Comparison of ENCODE assay signal across 1 cellular context in the genomic region with DNA sequence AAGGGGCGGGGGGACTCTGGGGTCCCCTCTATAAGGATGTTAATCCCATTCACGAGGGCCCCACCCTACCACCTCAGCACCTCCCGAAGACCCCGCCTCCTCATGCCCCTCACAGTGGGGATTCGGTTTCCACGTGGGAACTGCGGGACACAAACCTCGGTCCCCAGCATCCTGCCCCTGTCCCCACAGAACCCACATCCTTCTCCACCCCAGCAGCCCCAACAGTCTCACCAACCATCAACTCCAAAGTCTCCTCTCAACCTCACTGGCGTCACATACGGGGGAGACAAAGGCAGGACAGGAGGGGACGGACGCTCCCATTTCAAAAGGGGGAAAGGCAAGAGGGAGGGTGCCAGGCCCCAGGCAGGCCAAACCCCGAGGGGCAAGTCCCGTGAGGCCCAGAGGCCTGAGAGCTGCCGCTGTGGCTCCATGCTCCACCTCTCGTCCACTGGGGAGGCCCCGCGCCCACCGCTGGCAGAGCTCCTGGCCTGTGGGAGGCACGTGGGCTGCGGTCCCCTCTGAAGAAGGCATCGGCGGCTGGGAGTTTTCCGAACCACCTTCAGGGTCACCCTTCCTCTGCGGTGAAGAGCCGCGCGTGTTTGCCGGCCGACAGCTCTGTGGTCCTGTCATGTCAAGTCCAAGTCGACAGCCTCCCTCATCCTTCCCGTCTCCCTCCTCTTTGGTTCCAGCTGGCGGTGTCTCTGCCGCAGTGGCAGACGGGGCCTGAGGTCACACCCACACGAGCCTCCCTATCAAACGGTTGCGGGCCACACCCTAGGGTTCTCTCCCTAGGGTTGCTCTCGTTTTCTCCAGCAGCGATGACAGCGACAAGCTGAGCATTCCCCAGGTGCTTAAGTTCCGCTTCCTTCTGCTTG.
A peak's percentile ranks its signal among the peaks of the same experiment; 100 is the strongest.
TF ChIP-seq lines count a peak whose summit lies in the region.

No MANE protein-coding gene starts in this region.

TF ChIP-seq in K562, 482 proteins besides CTCF, POLR2A, EP300 and RAD21 (continued from another document and continues in another):
- TF ChIP-seq, protein P1, sequence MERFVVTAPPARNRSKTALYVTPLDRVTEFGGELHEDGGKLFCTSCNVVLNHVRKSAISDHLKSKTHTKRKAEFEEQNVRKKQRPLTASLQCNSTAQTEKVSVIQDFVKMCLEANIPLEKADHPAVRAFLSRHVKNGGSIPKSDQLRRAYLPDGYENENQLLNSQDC (CRISPR knock-in tag; IDR thresholded peaks at IDR 0.05) = no peak
- peak; percentile 42 for TF ChIP-seq CBFA2T2 (conservative IDR thresholded peaks at IDR 0.05)
- TF ChIP-seq CREM (IDR thresholded peaks at IDR 0.05; ENCODE audit: low read depth) = peak; percentile 72
- peak; percentile 72 for TF ChIP-seq KLF16 (IDR thresholded peaks at IDR 0.05)
- TF ChIP-seq, protein P2, sequence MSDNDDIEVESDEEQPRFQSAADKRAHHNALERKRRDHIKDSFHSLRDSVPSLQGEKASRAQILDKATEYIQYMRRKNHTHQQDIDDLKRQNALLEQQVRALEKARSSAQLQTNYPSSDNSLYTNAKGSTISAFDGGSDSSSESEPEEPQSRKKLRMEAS (CRISPR knock-in tag; IDR thresholded peaks at IDR 0.05) = peak; percentile 80
- TF ChIP-seq STAT5B (CRISPR knock-in tag; IDR thresholded peaks at IDR 0.05) = no peak
- TF ChIP-seq CBX1 (IDR thresholded peaks at IDR 0.05; ENCODE audit: low read depth) = no peak
- TF ChIP-seq, protein P3, sequence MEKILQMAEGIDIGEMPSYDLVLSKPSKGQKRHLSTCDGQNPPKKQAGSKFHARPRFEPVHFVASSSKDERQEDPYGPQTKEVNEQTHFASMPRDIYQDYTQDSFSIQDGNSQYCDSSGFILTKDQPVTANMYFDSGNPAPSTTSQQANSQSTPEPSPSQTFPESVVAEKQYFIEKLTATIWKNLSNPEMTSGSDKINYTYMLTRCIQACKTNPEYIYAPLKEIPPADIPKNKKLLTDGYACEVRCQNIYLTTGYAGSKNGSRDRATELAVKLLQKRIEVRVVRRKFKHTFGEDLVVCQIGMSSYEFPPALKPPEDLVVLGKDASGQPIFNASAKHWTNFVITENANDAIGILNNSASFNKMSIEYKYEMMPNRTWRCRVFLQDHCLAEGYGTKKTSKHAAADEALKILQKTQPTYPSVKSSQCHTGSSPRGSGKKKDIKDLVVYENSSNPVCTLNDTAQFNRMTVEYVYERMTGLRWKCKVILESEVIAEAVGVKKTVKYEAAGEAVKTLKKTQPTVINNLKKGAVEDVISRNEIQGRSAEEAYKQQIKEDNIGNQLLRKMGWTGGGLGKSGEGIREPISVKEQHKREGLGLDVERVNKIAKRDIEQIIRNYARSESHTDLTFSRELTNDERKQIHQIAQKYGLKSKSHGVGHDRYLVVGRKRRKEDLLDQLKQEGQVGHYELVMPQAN (IDR thresholded peaks at IDR 0.05; ENCODE audit: borderline replicate concordance) = peak; percentile 88
- no peak for TF ChIP-seq BMI1 (IDR thresholded peaks at IDR 0.05; ENCODE audit: low read length)
- no peak for TF ChIP-seq FOXJ3 (CRISPR knock-in tag; IDR thresholded peaks at IDR 0.05)
- TF ChIP-seq STAG1 (CRISPR knock-in tag; IDR thresholded peaks at IDR 0.05; ENCODE audit: borderline replicate concordance) = no peak
- TF ChIP-seq SMARCE1 (IDR thresholded peaks at IDR 0.05) = peak; percentile 15; the same call in 1 of the 2 replicates
- peak; percentile 43 for TF ChIP-seq TAF1 (IDR thresholded peaks at IDR 0.05; ENCODE audit: control insufficient read depth, extremely low read depth, insufficient read depth, low read length, severe bottlenecking)
- no peak for TF ChIP-seq RBM39 (optimal IDR thresholded peaks at IDR 0.05; ENCODE audit: low read depth, low read length)
- TF ChIP-seq MTA2 (IDR thresholded peaks at IDR 0.05; ENCODE audit: low read depth) = no peak
- no peak for TF ChIP-seq C11orf30 (IDR thresholded peaks at IDR 0.05; ENCODE audit: low read depth)
- TF ChIP-seq, protein P4, sequence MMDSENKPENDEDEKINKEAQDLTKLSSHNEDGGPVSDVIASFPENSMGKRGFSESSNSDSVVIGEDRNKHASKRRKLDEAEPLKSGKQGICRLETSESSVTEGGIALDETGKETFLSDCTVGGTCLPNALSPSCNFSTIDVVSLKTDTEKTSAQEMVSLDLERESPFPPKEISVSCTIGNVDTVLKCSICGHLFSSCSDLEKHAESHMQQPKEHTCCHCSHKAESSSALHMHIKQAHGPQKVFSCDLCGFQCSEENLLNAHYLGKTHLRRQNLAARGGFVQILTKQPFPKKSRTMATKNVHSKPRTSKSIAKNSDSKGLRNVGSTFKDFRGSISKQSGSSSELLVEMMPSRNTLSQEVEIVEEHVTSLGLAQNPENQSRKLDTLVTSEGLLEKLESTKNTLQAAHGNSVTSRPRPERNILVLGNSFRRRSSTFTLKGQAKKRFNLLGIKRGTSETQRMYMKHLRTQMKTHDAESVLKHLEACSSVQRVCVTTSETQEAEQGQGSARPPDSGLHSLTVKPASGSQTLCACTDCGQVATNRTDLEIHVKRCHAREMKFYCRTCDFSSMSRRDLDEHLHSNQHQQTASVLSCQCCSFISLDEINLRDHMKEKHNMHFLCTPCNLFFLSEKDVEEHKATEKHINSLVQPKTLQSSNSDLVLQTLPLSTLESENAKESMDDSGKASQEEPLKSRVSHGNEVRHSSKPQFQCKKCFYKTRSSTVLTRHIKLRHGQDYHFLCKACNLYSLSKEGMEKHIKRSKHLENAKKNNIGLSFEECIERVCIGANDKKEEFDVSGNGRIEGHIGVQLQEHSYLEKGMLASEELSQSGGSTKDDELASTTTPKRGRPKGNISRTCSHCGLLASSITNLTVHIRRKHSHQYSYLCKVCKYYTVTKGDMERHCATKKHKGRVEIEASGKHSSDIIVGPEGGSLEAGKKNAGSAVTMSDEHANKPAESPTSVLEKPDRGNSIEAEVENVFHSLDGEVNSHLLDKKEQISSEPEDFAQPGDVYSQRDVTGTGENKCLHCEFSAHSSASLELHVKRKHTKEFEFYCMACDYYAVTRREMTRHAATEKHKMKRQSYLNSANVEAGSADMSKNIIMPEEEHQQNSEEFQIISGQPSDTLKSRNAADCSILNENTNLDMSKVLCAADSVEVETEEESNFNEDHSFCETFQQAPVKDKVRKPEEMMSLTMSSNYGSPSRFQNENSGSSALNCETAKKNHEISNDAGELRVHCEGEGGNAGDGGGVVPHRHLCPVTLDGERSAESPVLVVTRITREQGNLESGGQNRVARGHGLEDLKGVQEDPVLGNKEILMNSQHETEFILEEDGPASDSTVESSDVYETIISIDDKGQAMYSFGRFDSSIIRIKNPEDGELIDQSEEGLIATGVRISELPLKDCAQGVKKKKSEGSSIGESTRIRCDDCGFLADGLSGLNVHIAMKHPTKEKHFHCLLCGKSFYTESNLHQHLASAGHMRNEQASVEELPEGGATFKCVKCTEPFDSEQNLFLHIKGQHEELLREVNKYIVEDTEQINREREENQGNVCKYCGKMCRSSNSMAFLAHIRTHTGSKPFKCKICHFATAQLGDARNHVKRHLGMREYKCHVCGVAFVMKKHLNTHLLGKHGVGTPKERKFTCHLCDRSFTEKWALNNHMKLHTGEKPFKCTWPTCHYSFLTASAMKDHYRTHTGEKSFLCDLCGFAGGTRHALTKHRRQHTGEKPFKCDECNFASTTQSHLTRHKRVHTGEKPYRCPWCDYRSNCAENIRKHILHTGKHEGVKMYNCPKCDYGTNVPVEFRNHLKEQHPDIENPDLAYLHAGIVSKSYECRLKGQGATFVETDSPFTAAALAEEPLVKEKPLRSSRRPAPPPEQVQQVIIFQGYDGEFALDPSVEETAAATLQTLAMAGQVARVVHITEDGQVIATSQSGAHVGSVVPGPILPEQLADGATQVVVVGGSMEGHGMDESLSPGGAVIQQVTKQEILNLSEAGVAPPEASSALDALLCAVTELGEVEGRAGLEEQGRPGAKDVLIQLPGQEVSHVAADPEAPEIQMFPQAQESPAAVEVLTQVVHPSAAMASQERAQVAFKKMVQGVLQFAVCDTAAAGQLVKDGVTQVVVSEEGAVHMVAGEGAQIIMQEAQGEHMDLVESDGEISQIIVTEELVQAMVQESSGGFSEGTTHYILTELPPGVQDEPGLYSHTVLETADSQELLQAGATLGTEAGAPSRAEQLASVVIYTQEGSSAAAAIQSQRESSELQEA (IDR thresholded peaks at IDR 0.05; ENCODE audit: low read depth) = no peak
- TF ChIP-seq ZNF830 (CRISPR knock-in tag; IDR thresholded peaks at IDR 0.05) = no peak
- no peak for TF ChIP-seq HIVEP1 (CRISPR knock-in tag; IDR thresholded peaks at IDR 0.05)
- TF ChIP-seq LARP7 (IDR thresholded peaks at IDR 0.05) = no peak
- no peak for TF ChIP-seq SRSF3 (IDR thresholded peaks at IDR 0.05; ENCODE audit: insufficient read depth, low read length)
- no peak for TF ChIP-seq MTF1 (CRISPR knock-in tag; IDR thresholded peaks at IDR 0.05; ENCODE audit: borderline replicate concordance)
- TF ChIP-seq, protein P5, sequence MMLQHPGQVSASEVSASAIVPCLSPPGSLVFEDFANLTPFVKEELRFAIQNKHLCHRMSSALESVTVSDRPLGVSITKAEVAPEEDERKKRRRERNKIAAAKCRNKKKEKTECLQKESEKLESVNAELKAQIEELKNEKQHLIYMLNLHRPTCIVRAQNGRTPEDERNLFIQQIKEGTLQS (IDR thresholded peaks at IDR 0.05) = no peak
- TF ChIP-seq, protein P5 (CRISPR knock-in tag; conservative IDR thresholded peaks at IDR 0.05) = no peak
- no peak for TF ChIP-seq SIRT6 (IDR thresholded peaks at IDR 0.05; ENCODE audit: low read depth, low read length)
- no peak for TF ChIP-seq SMAD3 (CRISPR knock-in tag; conservative IDR thresholded peaks at IDR 0.05)
- TF ChIP-seq, protein P6, sequence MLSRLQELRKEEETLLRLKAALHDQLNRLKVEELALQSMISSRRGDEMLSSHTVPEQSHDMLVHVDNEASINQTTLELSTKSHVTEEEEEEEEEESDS (CRISPR knock-in tag; IDR thresholded peaks at IDR 0.05) = no peak
- no peak for TF ChIP-seq TCF7L2 (IDR thresholded peaks at IDR 0.05; ENCODE audit: low read depth, low read length)
- no peak for TF ChIP-seq CAMTA2 (CRISPR knock-in tag; conservative IDR thresholded peaks at IDR 0.05)
- TF ChIP-seq, protein P7, sequence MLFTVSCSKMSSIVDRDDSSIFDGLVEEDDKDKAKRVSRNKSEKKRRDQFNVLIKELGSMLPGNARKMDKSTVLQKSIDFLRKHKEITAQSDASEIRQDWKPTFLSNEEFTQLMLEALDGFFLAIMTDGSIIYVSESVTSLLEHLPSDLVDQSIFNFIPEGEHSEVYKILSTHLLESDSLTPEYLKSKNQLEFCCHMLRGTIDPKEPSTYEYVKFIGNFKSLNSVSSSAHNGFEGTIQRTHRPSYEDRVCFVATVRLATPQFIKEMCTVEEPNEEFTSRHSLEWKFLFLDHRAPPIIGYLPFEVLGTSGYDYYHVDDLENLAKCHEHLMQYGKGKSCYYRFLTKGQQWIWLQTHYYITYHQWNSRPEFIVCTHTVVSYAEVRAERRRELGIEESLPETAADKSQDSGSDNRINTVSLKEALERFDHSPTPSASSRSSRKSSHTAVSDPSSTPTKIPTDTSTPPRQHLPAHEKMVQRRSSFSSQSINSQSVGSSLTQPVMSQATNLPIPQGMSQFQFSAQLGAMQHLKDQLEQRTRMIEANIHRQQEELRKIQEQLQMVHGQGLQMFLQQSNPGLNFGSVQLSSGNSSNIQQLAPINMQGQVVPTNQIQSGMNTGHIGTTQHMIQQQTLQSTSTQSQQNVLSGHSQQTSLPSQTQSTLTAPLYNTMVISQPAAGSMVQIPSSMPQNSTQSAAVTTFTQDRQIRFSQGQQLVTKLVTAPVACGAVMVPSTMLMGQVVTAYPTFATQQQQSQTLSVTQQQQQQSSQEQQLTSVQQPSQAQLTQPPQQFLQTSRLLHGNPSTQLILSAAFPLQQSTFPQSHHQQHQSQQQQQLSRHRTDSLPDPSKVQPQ (CRISPR knock-in tag; IDR thresholded peaks at IDR 0.05; ENCODE audit: borderline replicate concordance) = no peak
- no peak for TF ChIP-seq NCOR1 (IDR thresholded peaks at IDR 0.05)
- no peak for TF ChIP-seq ZNF124 (CRISPR knock-in tag; IDR thresholded peaks at IDR 0.05)
- TF ChIP-seq RBM14 (IDR thresholded peaks at IDR 0.05; ENCODE audit: borderline replicate concordance, insufficient read depth, low read depth, low read length) = no peak
- no peak for TF ChIP-seq BACH1 (tag; IDR thresholded peaks at IDR 0.05)
- TF ChIP-seq ZSCAN29 (IDR thresholded peaks at IDR 0.05) = no peak
- no peak for TF ChIP-seq ZNF217 (CRISPR knock-in tag; IDR thresholded peaks at IDR 0.05)
- no peak for TF ChIP-seq PPARD (CRISPR knock-in tag; IDR thresholded peaks at IDR 0.05)
- no peak for TF ChIP-seq ASH1L (IDR thresholded peaks at IDR 0.05; ENCODE audit: borderline replicate concordance, low read depth, partially characterized antibody)
- TF ChIP-seq, protein P8, sequence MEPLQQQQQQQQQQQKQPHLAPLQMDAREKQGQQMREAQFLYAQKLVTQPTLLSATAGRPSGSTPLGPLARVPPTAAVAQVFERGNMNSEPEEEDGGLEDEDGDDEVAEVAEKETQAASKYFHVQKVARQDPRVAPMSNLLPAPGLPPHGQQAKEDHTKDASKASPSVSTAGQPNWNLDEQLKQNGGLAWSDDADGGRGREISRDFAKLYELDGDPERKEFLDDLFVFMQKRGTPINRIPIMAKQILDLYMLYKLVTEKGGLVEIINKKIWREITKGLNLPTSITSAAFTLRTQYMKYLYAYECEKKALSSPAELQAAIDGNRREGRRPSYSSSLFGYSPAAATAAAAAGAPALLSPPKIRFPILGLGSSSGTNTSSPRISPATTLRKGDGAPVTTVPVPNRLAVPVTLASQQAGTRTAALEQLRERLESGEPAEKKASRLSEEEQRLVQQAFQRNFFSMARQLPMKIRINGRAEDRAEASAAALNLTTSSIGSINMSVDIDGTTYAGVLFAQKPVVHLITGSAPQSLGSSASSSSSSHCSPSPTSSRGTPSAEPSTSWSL (CRISPR knock-in tag; IDR thresholded peaks at IDR 0.05; ENCODE audit: borderline replicate concordance) = no peak
- TF ChIP-seq, protein P9, sequence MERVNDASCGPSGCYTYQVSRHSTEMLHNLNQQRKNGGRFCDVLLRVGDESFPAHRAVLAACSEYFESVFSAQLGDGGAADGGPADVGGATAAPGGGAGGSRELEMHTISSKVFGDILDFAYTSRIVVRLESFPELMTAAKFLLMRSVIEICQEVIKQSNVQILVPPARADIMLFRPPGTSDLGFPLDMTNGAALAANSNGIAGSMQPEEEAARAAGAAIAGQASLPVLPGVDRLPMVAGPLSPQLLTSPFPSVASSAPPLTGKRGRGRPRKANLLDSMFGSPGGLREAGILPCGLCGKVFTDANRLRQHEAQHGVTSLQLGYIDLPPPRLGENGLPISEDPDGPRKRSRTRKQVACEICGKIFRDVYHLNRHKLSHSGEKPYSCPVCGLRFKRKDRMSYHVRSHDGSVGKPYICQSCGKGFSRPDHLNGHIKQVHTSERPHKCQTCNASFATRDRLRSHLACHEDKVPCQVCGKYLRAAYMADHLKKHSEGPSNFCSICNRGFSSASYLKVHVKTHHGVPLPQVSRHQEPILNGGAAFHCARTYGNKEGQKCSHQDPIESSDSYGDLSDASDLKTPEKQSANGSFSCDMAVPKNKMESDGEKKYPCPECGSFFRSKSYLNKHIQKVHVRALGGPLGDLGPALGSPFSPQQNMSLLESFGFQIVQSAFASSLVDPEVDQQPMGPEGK (CRISPR knock-in tag; IDR thresholded peaks at IDR 0.05; ENCODE audit: borderline replicate concordance) = no peak
- TF ChIP-seq, protein P10, sequence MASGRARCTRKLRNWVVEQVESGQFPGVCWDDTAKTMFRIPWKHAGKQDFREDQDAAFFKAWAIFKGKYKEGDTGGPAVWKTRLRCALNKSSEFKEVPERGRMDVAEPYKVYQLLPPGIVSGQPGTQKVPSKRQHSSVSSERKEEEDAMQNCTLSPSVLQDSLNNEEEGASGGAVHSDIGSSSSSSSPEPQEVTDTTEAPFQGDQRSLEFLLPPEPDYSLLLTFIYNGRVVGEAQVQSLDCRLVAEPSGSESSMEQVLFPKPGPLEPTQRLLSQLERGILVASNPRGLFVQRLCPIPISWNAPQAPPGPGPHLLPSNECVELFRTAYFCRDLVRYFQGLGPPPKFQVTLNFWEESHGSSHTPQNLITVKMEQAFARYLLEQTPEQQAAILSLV (tag; IDR thresholded peaks at IDR 0.05) = no peak
- TF ChIP-seq DIDO1 (tag; IDR thresholded peaks at IDR 0.05; ENCODE audit: low read depth) = no peak
